ENCODE assay signal across 8 cellular contexts in genomic region chr2:69386789-69387734, GRCh38. TPM values are rescaled to one million over a fixed set of nuclear protein-coding genes. Genes with fewer than 3 reads are reported as not detected.
DNase-seq lines count a peak whose midpoint lies in the region; ATAC-seq and TF ChIP-seq lines count a peak whose summit lies in the region.

Gene GFPT1 (minus strand): TSS chr2:69387227. CDS start chr2:69387071, 156 bp downstream.

- intact Hi-C loops in Panc1 (cut with micrococcal nuclease; ENCODE audit: unreplicated experiment) = no loop called here

- H3K4me1 ChIP-seq in Panc1 (ENCODE audit: control insufficient read depth, insufficient read depth, low read length) = peaks cover 10% of the 10 kb centered on the region
- peaks cover 0 to 2% of the 10 kb centered on the region in 2 donors for H3K4me1 ChIP-seq in esophagus (ENCODE audit: control insufficient read depth in 2 of 2, insufficient read depth in 2 of 2, low read length in 1 of 2)
- H3K4me1 ChIP-seq in muscle layer of duodenum (ENCODE audit: control insufficient read depth in 1 of 2, insufficient read depth in 2 of 2, low read length in 2 of 2) = peaks cover 6 to 21% of the 10 kb centered on the region in 2 donors

- H3K9me3 Mint-ChIP-seq in activated T-cell treated with anti-CD3 and anti-CD28 coated beads, Interleukin-2, amount 50 U/mL, for 4 hours = no peaks in the 10 kb centered on the region

- POLR2A ChIA-PET in Panc1 (lab: Charles Lee) = interaction anchor here (0.6 kb wide), 1 partner anchor 1614 kb away, joined by 3 read pairs; no protein-coding TSS in a partner anchor

- peak within 1 kb of the TSS; percentile 86 for H3K4me3 Mint-ChIP-seq in activated T-cell treated with anti-CD3 and anti-CD28 coated beads, Interleukin-2, amount 50 U/mL, for 4 hours

- H3K4me1 Mint-ChIP-seq in activated T-cell treated with anti-CD3 and anti-CD28 coated beads, Interleukin-2, amount 50 U/mL, for 4 hours (ENCODE audit: low read depth) = peaks cover 43% of the 10 kb centered on the region

- CTCF ChIA-PET in Panc1 (lab: Charles Lee) = no interaction called here

- H3K27ac ChIP-seq in Panc1 (ENCODE audit: low read length) (peak within 1 kb of the TSS; percentile 94), esophagus (ENCODE audit: low read depth in 2 of 2, low read length in 1 of 2) (peak within 1 kb of the TSS; percentile 83 to 86), muscle layer of duodenum (ENCODE audit: low read length) (peak within 1 kb of the TSS; percentile 82)

- H3K9me3 ChIP-seq in Panc1 (ENCODE audit: control insufficient read depth, insufficient read depth, low read depth, low read length) (no peaks in the 10 kb centered on the region), esophagus (ENCODE audit: control insufficient read depth in 2 of 2, insufficient read depth in 1 of 2, low read depth in 1 of 2, low read length in 1 of 2) (peaks cover 0 to 3% of the 10 kb centered on the region in 2 donors), muscle layer of duodenum (ENCODE audit: control insufficient read depth in 1 of 2, low read length in 2 of 2) (no peaks in the 10 kb centered on the region)

- peaks cover 7% of the 10 kb centered on the region for H3K36me3 Mint-ChIP-seq in activated T-cell treated with anti-CD3 and anti-CD28 coated beads, Interleukin-2, amount 50 U/mL, for 4 hours (ENCODE audit: insufficient read depth)

- H3K36me3 ChIP-seq in Panc1 (ENCODE audit: control insufficient read depth, insufficient read depth, low read length) (no peaks in the 10 kb centered on the region), esophagus (ENCODE audit: control insufficient read depth in 2 of 2, insufficient read depth in 2 of 2, low read length in 1 of 2) (peaks cover 0 to 3% of the 10 kb centered on the region in 2 donors), muscle layer of duodenum (ENCODE audit: control insufficient read depth in 1 of 2, insufficient read depth in 2 of 2, low read length in 2 of 2) (no peaks in the 10 kb centered on the region)

- H3K27me3 ChIP-seq in Panc1 (ENCODE audit: control insufficient read depth, insufficient read depth, low read length) (no peaks in the 10 kb centered on the region), esophagus (ENCODE audit: control insufficient read depth in 1 of 2, insufficient read depth in 2 of 2, low read length in 2 of 2) (no peaks in the 10 kb centered on the region), muscle layer of duodenum (ENCODE audit: low read depth, low read length) (no peaks in the 10 kb centered on the region)

- TF ChIP-seq CTCF in Panc1 (IDR thresholded peaks at IDR 0.05) = no peak

- WGBS in esophagus, 2 donors = 0 to 1% methylated on average over 85 to 97 of the region's 97 CpGs

- DNase-seq in DMS153 treated with DMSO at 0.1 percent for 48 hours (lab: John Stamatoyannopoulos, UW; ENCODE audit: unreplicated experiment) = peak; percentile 78
- DNase-seq in KG1 (lab: John Stamatoyannopoulos, UW) = peak; percentile 87
- DNase-seq in Panc1 (ENCODE audit: low read depth, low spot score) = peak; percentile 60
- peak; percentile 90 for DNase-seq in activated T-cell treated with anti-CD3 and anti-CD28 coated beads, Interleukin-2, amount 50 U/mL, for 4 hours
- DNase-seq in stimulated activated CD8-positive, alpha-beta memory T cell treated with anti-CD3 and anti-CD28 coated beads, Interleukin-7, amount 100 ng/mL, for 24 hours (ENCODE audit: low read depth) = peak; percentile 80

- ATAC-seq in GM21723 (IDR thresholded peaks at IDR 0.05; ENCODE audit: unreplicated experiment) (peak; percentile 90), Panc1 (peak; percentile 98)
- peak; percentile 98 to 99 for ATAC-seq in activated T-cell treated with anti-CD3 and anti-CD28 coated beads, Interleukin-2, amount 50 U/mL, for 4 hours

- in situ Hi-C loops in Panc1 (cut with HindIII; ENCODE audit: low pct_unique_long_range_greater_than_20kb, low sequenced_read_pairs) = no loop called here

- peak within 1 kb of the TSS; percentile 53 to 94 for H3K4me3 ChIP-seq in Panc1 (ENCODE audit: low read depth in 2 of 2, low read length in 2 of 2)
- H3K4me3 ChIP-seq in esophagus (ENCODE audit: low read depth in 1 of 2, low read length in 2 of 2) = peak within 1 kb of the TSS; percentile 87 to 99
- H3K4me3 ChIP-seq in muscle layer of duodenum (ENCODE audit: low read depth in 1 of 2, low read length in 2 of 2) = peak within 1 kb of the TSS; percentile 83 to 85

- H3K27me3 Mint-ChIP-seq in activated T-cell treated with anti-CD3 and anti-CD28 coated beads, Interleukin-2, amount 50 U/mL, for 4 hours (ENCODE audit: low read depth) = no peaks in the 10 kb centered on the region

- BruUV-seq in Panc1 (replicated peaks; lab: Mats Ljungman, UMichigan) = no TSS peak

RNA-seq across cellular contexts. Expression of gene GFPT1, which starts in this region (rescaled TPM):
- 53.0 TPM for total RNA-seq in Panc1 (2021; ENCODE audit: unreplicated experiment)
- 27.7 TPM for polyA plus RNA-seq in Panc1 (2012; ENCODE audit: insufficient read length)
- 10 to 100 TPM; 40.7 to 44.5 (median 41.3) TPM for total RNA-seq in activated T-cell treated with anti-CD3 and anti-CD28 coated beads, Interleukin-2, amount 50 U/mL, for 4 hours
- polyA plus RNA-seq in esophagus = 1 to 10 TPM; 4.6 to 7.8 TPM

Comparison
In these comparisons a context has a peak if more than half of its experiments do, and no peak if none do; other contexts are left out.
1. Peak in every context shown above with its lines: DNase-seq, ATAC-seq, H3K4me3 ChIP-seq and H3K27ac ChIP-seq.